In genomic region chr7:69198250-69198649, GRCh38 we compare ENCODE assay signal across 25 cellular contexts.
DNase-seq lines count a peak whose midpoint lies in the region; ATAC-seq, FAIRE-seq and TF ChIP-seq lines count a peak whose summit lies in the region.
"Had no signal": no experiment of that assay in that cellular context is flagged by ENCODE, and none has a peak within 500 bp of the region (broad histone marks: within the 10 kb centered on the region; RNA-seq: fewer than 3 reads in every experiment).

No MANE protein-coding gene starts in this region.

- H3K9ac ChIP-seq in SK-N-MC (ENCODE audit: insufficient read length) = no peak overlapping the region

- CTCF ChIA-PET in CD8-positive, alpha-beta T cell (lab: Charles Lee) = interaction anchor here (0.5 kb wide), 1 partner anchor 1997 kb away, joined by 3 read pairs; no protein-coding TSS in a partner anchor

- H3K4me3 Mint-ChIP-seq in CD8-positive, alpha-beta T cell = no peak overlapping the region
- no peak overlapping the region for H3K4me3 Mint-ChIP-seq in activated T-cell treated with anti-CD3 and anti-CD28 coated beads, Interleukin-2, amount 50 U/mL, for 4 hours
- H3K4me3 Mint-ChIP-seq: B cell; CD8-positive, alpha-beta memory T cell had no signal

- H3K9me3 ChIP-seq in CD8-positive, alpha-beta T cell (ENCODE audit: low read length) = peaks cover 20% of the 10 kb centered on the region
- H3K9me3 ChIP-seq in SK-N-MC (ENCODE audit: low read depth, low read length) = no peaks in the 10 kb centered on the region; the same call in 1 of the 2 replicates

- in situ Hi-C loops in KBM-7 (cut with MboI; ENCODE audit: low pct_unique_long_range_greater_than_20kb, low sequenced_read_pairs) = no loop called here

- no peaks in the 10 kb centered on the region for H3K36me3 Mint-ChIP-seq in CD8-positive, alpha-beta T cell
- no peaks in the 10 kb centered on the region for H3K36me3 Mint-ChIP-seq in activated T-cell treated with anti-CD3 and anti-CD28 coated beads, Interleukin-2, amount 50 U/mL, for 4 hours (ENCODE audit: insufficient read depth)

- POLR2A ChIA-PET in CD8-positive, alpha-beta T cell (lab: Charles Lee) = no interaction called here

- peaks cover 23% of the 10 kb centered on the region for H3K4me1 Mint-ChIP-seq in CD8-positive, alpha-beta T cell (ENCODE audit: low read depth)
- peaks cover 15% of the 10 kb centered on the region for H3K4me1 Mint-ChIP-seq in activated T-cell treated with anti-CD3 and anti-CD28 coated beads, Interleukin-2, amount 50 U/mL, for 4 hours (ENCODE audit: low read depth)

- no peak overlapping the region for H3K4me3 ChIP-seq in CD8-positive, alpha-beta T cell (ENCODE audit: low read depth, low read length)
- no peak overlapping the region for H3K4me3 ChIP-seq in SK-N-MC
- H3K4me3 ChIP-seq: BLaER1 treated with 17β-estradiol and CSF1 and Interleukin-3, amounts not matched to agents 10 nM and 100 nM; GM12878 had no signal

- H3K36me3 ChIP-seq in CD8-positive, alpha-beta T cell (ENCODE audit: insufficient read depth, low read length) = no peaks in the 10 kb centered on the region
- H3K36me3 ChIP-seq in SK-N-MC (ENCODE audit: insufficient read depth, low read length) = no peaks in the 10 kb centered on the region
- H3K36me3 ChIP-seq: BLaER1 treated with 17β-estradiol and CSF1 and Interleukin-3, amounts not matched to agents 10 nM and 100 nM had no signal

- no peak for TF ChIP-seq CTCF in CD8-positive, alpha-beta T cell (IDR thresholded peaks at IDR 0.05)

- H3K27me3 Mint-ChIP-seq in CD8-positive, alpha-beta T cell (ENCODE audit: low read depth) = no peaks in the 10 kb centered on the region
- H3K27me3 Mint-ChIP-seq in activated T-cell treated with anti-CD3 and anti-CD28 coated beads, Interleukin-2, amount 50 U/mL, for 4 hours (ENCODE audit: low read depth) = no peaks in the 10 kb centered on the region
- H3K27me3 Mint-ChIP-seq: B cell; CD4-positive, alpha-beta T cell; CD8-positive, alpha-beta memory T cell had no signal

- peak overlapping the region; percentile 86 for H3K27ac Mint-ChIP-seq in CD8-positive, alpha-beta T cell

- peak; percentile 10 for FAIRE-seq in frontal cortex (lab: Jason Lieb, UNC)
- FAIRE-seq: A204.1, GM12878, GM12892, GM18507 had no signal

- DNase-seq in CD8-positive, alpha-beta T cell = no peak
- DNase-seq in SK-N-MC (ENCODE audit: low read depth, low spot score) (no peak), frontal cortex (ENCODE audit: low spot score in 2 of 2) (no peak), KBM-7 (no peak)
- no peak for DNase-seq in activated T-cell treated with anti-CD3 and anti-CD28 coated beads, Interleukin-2, amount 50 U/mL, for 4 hours
- DNase-seq: 8988T; AML-193; CD4-positive, alpha-beta T cell; CD8-positive, alpha-beta memory T cell; COR-L47; DMS 273 treated with DMSO at 0.1 percent for 48 hours; DMS153; DMS53; DMS79; EL; GDM1 had no signal

- H3K4me1 ChIP-seq in CD8-positive, alpha-beta T cell (ENCODE audit: insufficient read depth, low read length) = peaks cover 3% of the 10 kb centered on the region

- H3K9me3 Mint-ChIP-seq in CD8-positive, alpha-beta T cell = peaks cover 25% of the 10 kb centered on the region
- peaks cover 39% of the 10 kb centered on the region for H3K9me3 Mint-ChIP-seq in activated T-cell treated with anti-CD3 and anti-CD28 coated beads, Interleukin-2, amount 50 U/mL, for 4 hours

- ATAC-seq in CD8-positive, alpha-beta T cell = no peak
- no peak for ATAC-seq in GM19395 (IDR thresholded peaks at IDR 0.05; ENCODE audit: unreplicated experiment)
- ATAC-seq in activated T-cell treated with anti-CD3 and anti-CD28 coated beads, Interleukin-2, amount 50 U/mL, for 4 hours = no peak
- ATAC-seq in GM18909 (IDR thresholded peaks at IDR 0.05; ENCODE audit: poor library complexity, unreplicated experiment) = no peak
- ATAC-seq: GM12878 had no signal

- intact Hi-C loops in CD8-positive, alpha-beta T cell (cut with DNase I, micrococcal nuclease) = no loop called here

- H3K27ac ChIP-seq in CD8-positive, alpha-beta T cell (ENCODE audit: low read depth, low read length) = no peak overlapping the region
- peak overlapping the region; percentile 94 for H3K27ac ChIP-seq in SK-N-MC
- H3K27ac ChIP-seq: C4-2B had no signal

- H3K27me3 ChIP-seq in CD8-positive, alpha-beta T cell (ENCODE audit: insufficient read depth, low read length) = no peaks in the 10 kb centered on the region
- H3K27me3 ChIP-seq: BLaER1 treated with 17β-estradiol and CSF1 and Interleukin-3, amounts not matched to agents 10 nM and 100 nM had no signal
